In genomic region chr9:99001892-99002291, GRCh38 we compare ENCODE assay signal across 25 cellular contexts. TPM values are rescaled to one million over a fixed set of nuclear protein-coding genes. Genes with fewer than 3 reads are reported as not detected.
"Had no signal": no experiment of that assay in that cellular context is flagged by ENCODE, and none has a peak within 500 bp of the region (broad histone marks: within the 10 kb centered on the region; RNA-seq: fewer than 3 reads in every experiment).

No MANE protein-coding gene starts in this region.

- H3K4me3 Mint-ChIP-seq: activated naive CD4-positive, alpha-beta T cell treated with anti-CD3 and anti-CD28 coated beads, Interleukin-2, amount 50 U/mL, for 24 hours; natural killer cell treated with Interleukin-12 subunit alpha and Interleukin-12 subunit beta and Interleukin-15 and Interleukin-18, amount 100 ng/mL, for 72 hours; T-helper 1 cell treated with Interleukin-12 subunit alpha and Interleukin-12 subunit beta and Interleukin-4 antibody, amounts not matched to agents 30 μg/mL and 1 μg/mL, for 36 hours; WTC11 had no signal

- ATAC-seq: effector memory CD8-positive, alpha-beta T cell; esophagus mucosa; left ventricle myocardium superior; natural killer cell treated with Interleukin-12 subunit alpha and Interleukin-12 subunit beta and Interleukin-15 and Interleukin-18, amount 100 ng/mL, for 72 hours; right cardiac atrium; WTC11 had no signal

- H3K9ac ChIP-seq: parathyroid adenoma had no signal

- H3K27ac Mint-ChIP-seq: T-helper 1 cell treated with Interleukin-12 subunit alpha and Interleukin-12 subunit beta and Interleukin-4 antibody, amounts not matched to agents 30 μg/mL and 1 μg/mL, for 36 hours; WTC11 had no signal

- H3K27ac ChIP-seq: adrenal gland, ascending aorta, brain microvascular endothelial cell, parathyroid adenoma, stomach, upper lobe of left lung had no signal

- H3K4me3 ChIP-seq: adrenal gland, ascending aorta, stomach, upper lobe of left lung had no signal

- H2AFZ ChIP-seq: parathyroid adenoma had no signal

- DNase-seq: activated gamma-delta T cell treated with Interleukin-2 at 50 U/mL for 16 hours; brain microvascular endothelial cell; central memory CD4-positive, alpha-beta T cell; effector memory CD8-positive, alpha-beta T cell; foreskin melanocyte; immature natural killer cell; kidney glomerular epithelial cell; left ventricle myocardium superior; mammary epithelial cell; midbrain; right cardiac atrium; stimulated activated CD4-positive, alpha-beta T cell treated with anti-CD3 and anti-CD28 coated beads, Interleukin-1b, Interleukin-23, amount 100 ng/mL, for 48 hours; stomach; T1000; upper lobe of left lung had no signal

- H3K9me3 ChIP-seq: adrenal gland, ascending aorta, stomach, upper lobe of left lung had no signal

- H3K27me3 ChIP-seq: adrenal gland, ascending aorta, brain microvascular endothelial cell, stomach, upper lobe of left lung had no signal

- H3K36me3 ChIP-seq: ascending aorta, brain microvascular endothelial cell, upper lobe of left lung had no signal

- H3K27me3 Mint-ChIP-seq: activated naive CD4-positive, alpha-beta T cell treated with anti-CD3 and anti-CD28 coated beads, Interleukin-2, amount 50 U/mL, for 24 hours had no signal

- H3K4me1 ChIP-seq: parathyroid adenoma had no signal

- H3K9me3 Mint-ChIP-seq: activated naive CD4-positive, alpha-beta T cell treated with anti-CD3 and anti-CD28 coated beads, Interleukin-2, amount 50 U/mL, for 24 hours; effector memory CD8-positive, alpha-beta T cell; immature natural killer cell; natural killer cell treated with Interleukin-12 subunit alpha and Interleukin-12 subunit beta and Interleukin-15 and Interleukin-18, amount 100 ng/mL, for 72 hours; T-helper 1 cell treated with Interleukin-12 subunit alpha and Interleukin-12 subunit beta and Interleukin-4 antibody, amounts not matched to agents 30 μg/mL and 1 μg/mL, for 36 hours had no signal

- H3K36me3 Mint-ChIP-seq: activated naive CD4-positive, alpha-beta T cell treated with anti-CD3 and anti-CD28 coated beads, Interleukin-2, amount 50 U/mL, for 24 hours; natural killer cell treated with Interleukin-12 subunit alpha and Interleukin-12 subunit beta and Interleukin-15 and Interleukin-18, amount 100 ng/mL, for 72 hours; WTC11 had no signal

- H3K79me2 ChIP-seq: parathyroid adenoma had no signal

RNA-seq across cellular contexts. Expression of gene COL15A1, which starts 58.2 kb away (rescaled TPM):
- total RNA-seq: endothelial cell of umbilical vein, pulmonary artery endothelial cell had no signal
- polyA plus RNA-seq: endothelial cell of umbilical vein, mammary epithelial cell had no signal
